ENCODE assay signal across 1 cellular context in the genomic region with DNA sequence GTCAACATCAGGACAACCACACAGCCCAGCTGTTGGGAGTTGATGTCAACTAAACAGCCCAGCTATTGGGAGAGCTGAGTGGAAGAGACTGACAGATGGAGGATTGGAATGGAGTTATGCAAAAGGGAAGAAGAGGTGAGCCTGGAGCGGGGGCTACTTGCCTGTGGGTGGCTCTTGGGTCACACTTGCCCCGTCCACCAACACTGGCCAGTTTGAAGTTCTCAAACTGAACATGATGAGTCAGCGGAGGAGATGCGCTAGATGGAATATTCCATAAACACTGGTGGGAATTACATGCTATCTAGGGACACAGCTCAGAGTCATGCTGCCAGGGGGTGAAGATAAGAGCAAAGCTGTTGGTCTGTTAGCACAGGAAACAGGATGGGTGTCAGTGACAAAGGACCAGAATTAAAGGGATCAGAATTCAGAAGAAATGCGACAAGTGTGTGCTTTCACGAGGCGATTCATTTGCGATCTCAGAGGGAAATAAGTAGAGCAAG.
TF ChIP-seq lines count a peak whose summit lies in the region.

No MANE protein-coding gene starts in this region.

TF ChIP-seq in K562, 482 proteins besides CTCF, POLR2A, EP300 and RAD21 (continued from another document and continues in another):
- TF ChIP-seq, protein P1, sequence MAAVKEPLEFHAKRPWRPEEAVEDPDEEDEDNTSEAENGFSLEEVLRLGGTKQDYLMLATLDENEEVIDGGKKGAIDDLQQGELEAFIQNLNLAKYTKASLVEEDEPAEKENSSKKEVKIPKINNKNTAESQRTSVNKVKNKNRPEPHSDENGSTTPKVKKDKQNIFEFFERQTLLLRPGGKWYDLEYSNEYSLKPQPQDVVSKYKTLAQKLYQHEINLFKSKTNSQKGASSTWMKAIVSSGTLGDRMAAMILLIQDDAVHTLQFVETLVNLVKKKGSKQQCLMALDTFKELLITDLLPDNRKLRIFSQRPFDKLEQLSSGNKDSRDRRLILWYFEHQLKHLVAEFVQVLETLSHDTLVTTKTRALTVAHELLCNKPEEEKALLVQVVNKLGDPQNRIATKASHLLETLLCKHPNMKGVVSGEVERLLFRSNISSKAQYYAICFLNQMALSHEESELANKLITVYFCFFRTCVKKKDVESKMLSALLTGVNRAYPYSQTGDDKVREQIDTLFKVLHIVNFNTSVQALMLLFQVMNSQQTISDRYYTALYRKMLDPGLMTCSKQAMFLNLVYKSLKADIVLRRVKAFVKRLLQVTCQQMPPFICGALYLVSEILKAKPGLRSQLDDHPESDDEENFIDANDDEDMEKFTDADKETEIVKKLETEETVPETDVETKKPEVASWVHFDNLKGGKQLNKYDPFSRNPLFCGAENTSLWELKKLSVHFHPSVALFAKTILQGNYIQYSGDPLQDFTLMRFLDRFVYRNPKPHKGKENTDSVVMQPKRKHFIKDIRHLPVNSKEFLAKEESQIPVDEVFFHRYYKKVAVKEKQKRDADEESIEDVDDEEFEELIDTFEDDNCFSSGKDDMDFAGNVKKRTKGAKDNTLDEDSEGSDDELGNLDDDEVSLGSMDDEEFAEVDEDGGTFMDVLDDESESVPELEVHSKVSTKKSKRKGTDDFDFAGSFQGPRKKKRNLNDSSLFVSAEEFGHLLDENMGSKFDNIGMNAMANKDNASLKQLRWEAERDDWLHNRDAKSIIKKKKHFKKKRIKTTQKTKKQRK (IDR thresholded peaks at IDR 0.05; ENCODE audit: borderline replicate concordance, low read depth, low read length) = no peak
- TF ChIP-seq ZNF184 (CRISPR knock-in tag; IDR thresholded peaks at IDR 0.05) = no peak
- TF ChIP-seq ZNF324 (CRISPR knock-in tag; IDR thresholded peaks at IDR 0.05) = no peak
- TF ChIP-seq RFX7 (CRISPR knock-in tag; IDR thresholded peaks at IDR 0.05) = no peak
- TF ChIP-seq EWSR1 (IDR thresholded peaks at IDR 0.05; ENCODE audit: borderline replicate concordance, low read depth, partially characterized antibody) = no peak
- TF ChIP-seq, protein P2, sequence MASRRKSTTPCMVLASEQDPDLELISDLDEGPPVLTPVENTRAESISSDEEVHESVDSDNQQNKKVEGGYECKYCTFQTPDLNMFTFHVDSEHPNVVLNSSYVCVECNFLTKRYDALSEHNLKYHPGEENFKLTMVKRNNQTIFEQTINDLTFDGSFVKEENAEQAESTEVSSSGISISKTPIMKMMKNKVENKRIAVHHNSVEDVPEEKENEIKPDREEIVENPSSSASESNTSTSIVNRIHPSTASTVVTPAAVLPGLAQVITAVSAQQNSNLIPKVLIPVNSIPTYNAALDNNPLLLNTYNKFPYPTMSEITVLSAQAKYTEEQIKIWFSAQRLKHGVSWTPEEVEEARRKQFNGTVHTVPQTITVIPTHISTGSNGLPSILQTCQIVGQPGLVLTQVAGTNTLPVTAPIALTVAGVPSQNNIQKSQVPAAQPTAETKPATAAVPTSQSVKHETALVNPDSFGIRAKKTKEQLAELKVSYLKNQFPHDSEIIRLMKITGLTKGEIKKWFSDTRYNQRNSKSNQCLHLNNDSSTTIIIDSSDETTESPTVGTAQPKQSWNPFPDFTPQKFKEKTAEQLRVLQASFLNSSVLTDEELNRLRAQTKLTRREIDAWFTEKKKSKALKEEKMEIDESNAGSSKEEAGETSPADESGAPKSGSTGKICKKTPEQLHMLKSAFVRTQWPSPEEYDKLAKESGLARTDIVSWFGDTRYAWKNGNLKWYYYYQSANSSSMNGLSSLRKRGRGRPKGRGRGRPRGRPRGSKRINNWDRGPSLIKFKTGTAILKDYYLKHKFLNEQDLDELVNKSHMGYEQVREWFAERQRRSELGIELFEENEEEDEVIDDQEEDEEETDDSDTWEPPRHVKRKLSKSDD (conservative IDR thresholded peaks at IDR 0.05; ENCODE audit: low read length) = no peak
- no peak for TF ChIP-seq PHB (CRISPR knock-in tag; IDR thresholded peaks at IDR 0.05)
- peak; percentile 92; the same call in 1 of the 2 replicates for TF ChIP-seq NCOA1 (IDR thresholded peaks at IDR 0.05; ENCODE audit: low read depth)
- no peak for TF ChIP-seq KDM2B (CRISPR knock-in tag; IDR thresholded peaks at IDR 0.05)
- peak; percentile 80; the same call in 1 of the 2 replicates for TF ChIP-seq BCOR (IDR thresholded peaks at IDR 0.05)
- TF ChIP-seq NR2F6 (CRISPR knock-in tag; IDR thresholded peaks at IDR 0.05) = no peak
- TF ChIP-seq, protein P3, sequence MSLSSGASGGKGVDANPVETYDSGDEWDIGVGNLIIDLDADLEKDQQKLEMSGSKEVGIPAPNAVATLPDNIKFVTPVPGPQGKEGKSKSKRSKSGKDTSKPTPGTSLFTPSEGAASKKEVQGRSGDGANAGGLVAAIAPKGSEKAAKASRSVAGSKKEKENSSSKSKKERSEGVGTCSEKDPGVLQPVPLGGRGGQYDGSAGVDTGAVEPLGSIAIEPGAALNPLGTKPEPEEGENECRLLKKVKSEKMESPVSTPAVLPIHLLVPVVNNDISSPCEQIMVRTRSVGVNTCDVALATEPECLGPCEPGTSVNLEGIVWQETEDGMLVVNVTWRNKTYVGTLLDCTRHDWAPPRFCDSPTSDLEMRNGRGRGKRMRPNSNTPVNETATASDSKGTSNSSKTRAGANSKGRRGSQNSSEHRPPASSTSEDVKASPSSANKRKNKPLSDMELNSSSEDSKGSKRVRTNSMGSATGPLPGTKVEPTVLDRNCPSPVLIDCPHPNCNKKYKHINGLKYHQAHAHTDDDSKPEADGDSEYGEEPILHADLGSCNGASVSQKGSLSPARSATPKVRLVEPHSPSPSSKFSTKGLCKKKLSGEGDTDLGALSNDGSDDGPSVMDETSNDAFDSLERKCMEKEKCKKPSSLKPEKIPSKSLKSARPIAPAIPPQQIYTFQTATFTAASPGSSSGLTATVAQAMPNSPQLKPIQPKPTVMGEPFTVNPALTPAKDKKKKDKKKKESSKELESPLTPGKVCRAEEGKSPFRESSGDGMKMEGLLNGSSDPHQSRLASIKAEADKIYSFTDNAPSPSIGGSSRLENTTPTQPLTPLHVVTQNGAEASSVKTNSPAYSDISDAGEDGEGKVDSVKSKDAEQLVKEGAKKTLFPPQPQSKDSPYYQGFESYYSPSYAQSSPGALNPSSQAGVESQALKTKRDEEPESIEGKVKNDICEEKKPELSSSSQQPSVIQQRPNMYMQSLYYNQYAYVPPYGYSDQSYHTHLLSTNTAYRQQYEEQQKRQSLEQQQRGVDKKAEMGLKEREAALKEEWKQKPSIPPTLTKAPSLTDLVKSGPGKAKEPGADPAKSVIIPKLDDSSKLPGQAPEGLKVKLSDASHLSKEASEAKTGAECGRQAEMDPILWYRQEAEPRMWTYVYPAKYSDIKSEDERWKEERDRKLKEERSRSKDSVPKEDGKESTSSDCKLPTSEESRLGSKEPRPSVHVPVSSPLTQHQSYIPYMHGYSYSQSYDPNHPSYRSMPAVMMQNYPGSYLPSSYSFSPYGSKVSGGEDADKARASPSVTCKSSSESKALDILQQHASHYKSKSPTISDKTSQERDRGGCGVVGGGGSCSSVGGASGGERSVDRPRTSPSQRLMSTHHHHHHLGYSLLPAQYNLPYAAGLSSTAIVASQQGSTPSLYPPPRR (CRISPR knock-in tag; IDR thresholded peaks at IDR 0.05; ENCODE audit: borderline replicate concordance) = no peak
- TF ChIP-seq HCFC1 (IDR thresholded peaks at IDR 0.05; ENCODE audit: low read depth, low read length) = no peak
- no peak for TF ChIP-seq BRD4 (IDR thresholded peaks at IDR 0.05)
- peak; percentile 85 to 90 for TF ChIP-seq KDM1A (IDR thresholded peaks at IDR 0.05)
- TF ChIP-seq ZNF586 (CRISPR knock-in tag; conservative IDR thresholded peaks at IDR 0.05) = no peak
- no peak for TF ChIP-seq BRCA1 (IDR thresholded peaks at IDR 0.05)
- TF ChIP-seq BRCA1 (CRISPR knock-in tag; IDR thresholded peaks at IDR 0.05) = no peak
- no peak for TF ChIP-seq SP2 (IDR thresholded peaks at IDR 0.05; ENCODE audit: extremely low read depth, low read depth, low read length, poor library complexity, severe bottlenecking)
- TF ChIP-seq, protein P4, sequence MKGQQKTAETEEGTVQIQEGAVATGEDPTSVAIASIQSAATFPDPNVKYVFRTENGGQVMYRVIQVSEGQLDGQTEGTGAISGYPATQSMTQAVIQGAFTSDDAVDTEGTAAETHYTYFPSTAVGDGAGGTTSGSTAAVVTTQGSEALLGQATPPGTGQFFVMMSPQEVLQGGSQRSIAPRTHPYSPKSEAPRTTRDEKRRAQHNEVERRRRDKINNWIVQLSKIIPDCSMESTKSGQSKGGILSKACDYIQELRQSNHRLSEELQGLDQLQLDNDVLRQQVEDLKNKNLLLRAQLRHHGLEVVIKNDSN (CRISPR knock-in tag; IDR thresholded peaks at IDR 0.05) = no peak
- no peak for TF ChIP-seq CHCHD3 (CRISPR knock-in tag; IDR thresholded peaks at IDR 0.05)
- TF ChIP-seq TCF7L2 (IDR thresholded peaks at IDR 0.05; ENCODE audit: low read depth, low read length) = no peak; the same call in 1 of the 2 replicates
- peak; percentile 80 for TF ChIP-seq MEIS2 (IDR thresholded peaks at IDR 0.05; ENCODE audit: partially characterized antibody)
- TF ChIP-seq ZFP1 (CRISPR knock-in tag; IDR thresholded peaks at IDR 0.05) = no peak
- no peak for TF ChIP-seq ZC3H8 (IDR thresholded peaks at IDR 0.05)
- TF ChIP-seq, protein P5, sequence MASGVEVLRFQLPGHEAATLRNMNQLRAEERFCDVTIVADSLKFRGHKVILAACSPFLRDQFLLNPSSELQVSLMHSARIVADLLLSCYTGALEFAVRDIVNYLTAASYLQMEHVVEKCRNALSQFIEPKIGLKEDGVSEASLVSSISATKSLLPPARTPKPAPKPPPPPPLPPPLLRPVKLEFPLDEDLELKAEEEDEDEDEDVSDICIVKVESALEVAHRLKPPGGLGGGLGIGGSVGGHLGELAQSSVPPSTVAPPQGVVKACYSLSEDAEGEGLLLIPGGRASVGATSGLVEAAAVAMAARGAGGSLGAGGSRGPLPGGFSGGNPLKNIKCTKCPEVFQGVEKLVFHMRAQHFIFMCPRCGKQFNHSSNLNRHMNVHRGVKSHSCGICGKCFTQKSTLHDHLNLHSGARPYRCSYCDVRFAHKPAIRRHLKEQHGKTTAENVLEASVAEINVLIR (CRISPR knock-in tag; IDR thresholded peaks at IDR 0.05) = no peak
- TF ChIP-seq, protein P6, sequence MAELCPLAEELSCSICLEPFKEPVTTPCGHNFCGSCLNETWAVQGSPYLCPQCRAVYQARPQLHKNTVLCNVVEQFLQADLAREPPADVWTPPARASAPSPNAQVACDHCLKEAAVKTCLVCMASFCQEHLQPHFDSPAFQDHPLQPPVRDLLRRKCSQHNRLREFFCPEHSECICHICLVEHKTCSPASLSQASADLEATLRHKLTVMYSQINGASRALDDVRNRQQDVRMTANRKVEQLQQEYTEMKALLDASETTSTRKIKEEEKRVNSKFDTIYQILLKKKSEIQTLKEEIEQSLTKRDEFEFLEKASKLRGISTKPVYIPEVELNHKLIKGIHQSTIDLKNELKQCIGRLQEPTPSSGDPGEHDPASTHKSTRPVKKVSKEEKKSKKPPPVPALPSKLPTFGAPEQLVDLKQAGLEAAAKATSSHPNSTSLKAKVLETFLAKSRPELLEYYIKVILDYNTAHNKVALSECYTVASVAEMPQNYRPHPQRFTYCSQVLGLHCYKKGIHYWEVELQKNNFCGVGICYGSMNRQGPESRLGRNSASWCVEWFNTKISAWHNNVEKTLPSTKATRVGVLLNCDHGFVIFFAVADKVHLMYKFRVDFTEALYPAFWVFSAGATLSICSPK (IDR thresholded peaks at IDR 0.05; ENCODE audit: borderline replicate concordance) = no peak
- no peak for TF ChIP-seq COPS2 (conservative IDR thresholded peaks at IDR 0.05)
- TF ChIP-seq U2AF2 (optimal IDR thresholded peaks at IDR 0.05; ENCODE audit: low read depth, low read length) = no peak
- no peak for TF ChIP-seq TSC22D4 (tag; IDR thresholded peaks at IDR 0.05)
- TF ChIP-seq, protein P7, sequence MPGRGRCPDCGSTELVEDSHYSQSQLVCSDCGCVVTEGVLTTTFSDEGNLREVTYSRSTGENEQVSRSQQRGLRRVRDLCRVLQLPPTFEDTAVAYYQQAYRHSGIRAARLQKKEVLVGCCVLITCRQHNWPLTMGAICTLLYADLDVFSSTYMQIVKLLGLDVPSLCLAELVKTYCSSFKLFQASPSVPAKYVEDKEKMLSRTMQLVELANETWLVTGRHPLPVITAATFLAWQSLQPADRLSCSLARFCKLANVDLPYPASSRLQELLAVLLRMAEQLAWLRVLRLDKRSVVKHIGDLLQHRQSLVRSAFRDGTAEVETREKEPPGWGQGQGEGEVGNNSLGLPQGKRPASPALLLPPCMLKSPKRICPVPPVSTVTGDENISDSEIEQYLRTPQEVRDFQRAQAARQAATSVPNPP (IDR thresholded peaks at IDR 0.05; ENCODE audit: borderline replicate concordance, insufficient read depth, insufficient read length) = no peak
- TF ChIP-seq, protein P8, sequence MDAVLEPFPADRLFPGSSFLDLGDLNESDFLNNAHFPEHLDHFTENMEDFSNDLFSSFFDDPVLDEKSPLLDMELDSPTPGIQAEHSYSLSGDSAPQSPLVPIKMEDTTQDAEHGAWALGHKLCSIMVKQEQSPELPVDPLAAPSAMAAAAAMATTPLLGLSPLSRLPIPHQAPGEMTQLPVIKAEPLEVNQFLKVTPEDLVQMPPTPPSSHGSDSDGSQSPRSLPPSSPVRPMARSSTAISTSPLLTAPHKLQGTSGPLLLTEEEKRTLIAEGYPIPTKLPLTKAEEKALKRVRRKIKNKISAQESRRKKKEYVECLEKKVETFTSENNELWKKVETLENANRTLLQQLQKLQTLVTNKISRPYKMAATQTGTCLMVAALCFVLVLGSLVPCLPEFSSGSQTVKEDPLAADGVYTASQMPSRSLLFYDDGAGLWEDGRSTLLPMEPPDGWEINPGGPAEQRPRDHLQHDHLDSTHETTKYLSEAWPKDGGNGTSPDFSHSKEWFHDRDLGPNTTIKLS (IDR thresholded peaks at IDR 0.05; ENCODE audit: borderline replicate concordance, low read depth) = no peak; the same call in 1 of the 2 replicates
- TF ChIP-seq CREBBP (IDR thresholded peaks at IDR 0.05; ENCODE audit: low read depth, low read length) = no peak
- TF ChIP-seq, protein P9, sequence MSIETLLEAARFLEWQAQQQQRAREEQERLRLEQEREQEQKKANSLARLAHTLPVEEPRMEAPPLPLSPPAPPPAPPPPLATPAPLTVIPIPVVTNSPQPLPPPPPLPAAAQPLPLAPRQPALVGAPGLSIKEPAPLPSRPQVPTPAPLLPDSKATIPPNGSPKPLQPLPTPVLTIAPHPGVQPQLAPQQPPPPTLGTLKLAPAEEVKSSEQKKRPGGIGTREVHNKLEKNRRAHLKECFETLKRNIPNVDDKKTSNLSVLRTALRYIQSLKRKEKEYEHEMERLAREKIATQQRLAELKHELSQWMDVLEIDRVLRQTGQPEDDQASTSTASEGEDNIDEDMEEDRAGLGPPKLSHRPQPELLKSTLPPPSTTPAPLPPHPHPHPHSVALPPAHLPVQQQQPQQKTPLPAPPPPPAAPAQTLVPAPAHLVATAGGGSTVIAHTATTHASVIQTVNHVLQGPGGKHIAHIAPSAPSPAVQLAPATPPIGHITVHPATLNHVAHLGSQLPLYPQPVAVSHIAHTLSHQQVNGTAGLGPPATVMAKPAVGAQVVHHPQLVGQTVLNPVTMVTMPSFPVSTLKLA (conservative IDR thresholded peaks at IDR 0.05) = peak; percentile 42 to 84; a peak in 3 of 4 replicates
- 0 out of 2 replicates have a peak, but pooled peaks have one; percentile 30 for TF ChIP-seq PHF21A (IDR thresholded peaks at IDR 0.05; ENCODE audit: borderline replicate concordance, low read depth)
- TF ChIP-seq ZNF764 (CRISPR knock-in tag; IDR thresholded peaks at IDR 0.05; ENCODE audit: low read depth) = no peak
- TF ChIP-seq SMAD2 (IDR thresholded peaks at IDR 0.05; ENCODE audit: low read depth, low read length) = no peak
- no peak for TF ChIP-seq HNRNPL (IDR thresholded peaks at IDR 0.05; ENCODE audit: low read depth, low read length)
- peak; percentile 73 for TF ChIP-seq ZNF766 (CRISPR knock-in tag; conservative IDR thresholded peaks at IDR 0.05)
- no peak for TF ChIP-seq SMARCB1 (IDR thresholded peaks at IDR 0.05; ENCODE audit: insufficient read length, low read depth)
- 0 out of 2 replicates have a peak, but pooled peaks have one; percentile 8 for TF ChIP-seq RAD51 (IDR thresholded peaks at IDR 0.05; ENCODE audit: borderline replicate concordance, low read depth)
- TF ChIP-seq ZNF24 (IDR thresholded peaks at IDR 0.05) = peak; percentile 80
- peak; percentile 76 for TF ChIP-seq CEBPB (tag; IDR thresholded peaks at IDR 0.05)
